Comparison of ENCODE assay signal across 1 cellular context in the genomic region with DNA sequence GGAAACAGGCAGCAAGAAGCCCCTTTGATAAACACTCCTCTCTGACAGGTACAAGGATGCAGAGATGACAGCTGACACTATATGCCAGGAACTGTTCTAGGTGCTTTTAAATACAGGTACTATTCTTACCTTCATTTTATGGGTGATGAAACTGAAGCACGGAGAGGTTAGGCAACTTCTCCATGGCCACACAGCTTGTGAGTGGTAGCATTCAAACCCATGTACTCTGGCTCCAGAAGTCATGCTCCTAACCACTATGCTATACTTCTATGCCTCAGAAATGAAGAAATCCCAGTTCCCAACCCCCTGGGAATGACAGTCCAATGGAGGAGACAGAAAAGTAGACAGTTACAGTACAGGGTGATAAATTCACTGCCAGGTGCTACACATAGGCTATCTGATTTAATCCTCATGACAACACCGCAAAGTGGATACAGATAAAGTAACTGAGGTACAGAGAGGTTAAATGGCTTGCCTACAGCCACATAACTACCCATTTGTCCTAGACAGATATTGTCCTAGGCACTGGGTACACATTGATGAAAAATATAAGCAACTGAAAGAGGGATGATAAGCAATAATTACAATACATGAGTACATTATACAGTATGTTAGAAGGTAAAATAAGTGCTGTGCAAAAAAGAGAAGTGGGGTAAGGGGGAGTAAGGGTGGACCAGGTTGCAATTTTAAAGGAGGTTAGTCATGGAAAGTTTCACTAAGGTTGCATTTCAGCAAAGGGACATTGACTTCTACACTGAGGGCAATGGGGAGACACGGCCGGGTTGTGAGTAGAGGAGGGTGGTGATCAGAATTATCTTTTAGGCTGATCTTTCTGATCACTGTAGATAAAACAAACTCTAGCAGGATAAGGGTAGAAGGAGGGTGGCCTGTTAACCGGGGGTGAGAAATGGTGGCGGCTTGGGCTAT.
TF ChIP-seq lines count a peak whose summit lies in the region.

No MANE protein-coding gene starts in this region.

TF ChIP-seq in HEK293, 187 proteins besides CTCF, POLR2A, EP300 and RAD21 (continued from another document):
- TF ChIP-seq ZNF133 (tag by site-specific recombination; IDR thresholded peaks at IDR 0.05) (no peak), ZNF777 (tag by site-specific recombination; IDR thresholded peaks at IDR 0.05; ENCODE audit: borderline replicate concordance) (no peak), ZNF501 (tag by site-specific recombination; IDR thresholded peaks at IDR 0.05) (no peak)
- TF ChIP-seq, protein P1, sequence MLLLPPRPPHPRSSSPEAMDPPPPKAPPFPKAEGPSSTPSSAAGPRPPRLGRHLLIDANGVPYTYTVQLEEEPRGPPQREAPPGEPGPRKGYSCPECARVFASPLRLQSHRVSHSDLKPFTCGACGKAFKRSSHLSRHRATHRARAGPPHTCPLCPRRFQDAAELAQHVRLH (tag by site-specific recombination; IDR thresholded peaks at IDR 0.05): 0 out of 2 replicates have a peak, but pooled peaks have one; percentile 14
TF ChIP-seq in HEK293: peak in this region for 1.
